ENCODE assay signal across 13 cellular contexts in the genomic region with DNA sequence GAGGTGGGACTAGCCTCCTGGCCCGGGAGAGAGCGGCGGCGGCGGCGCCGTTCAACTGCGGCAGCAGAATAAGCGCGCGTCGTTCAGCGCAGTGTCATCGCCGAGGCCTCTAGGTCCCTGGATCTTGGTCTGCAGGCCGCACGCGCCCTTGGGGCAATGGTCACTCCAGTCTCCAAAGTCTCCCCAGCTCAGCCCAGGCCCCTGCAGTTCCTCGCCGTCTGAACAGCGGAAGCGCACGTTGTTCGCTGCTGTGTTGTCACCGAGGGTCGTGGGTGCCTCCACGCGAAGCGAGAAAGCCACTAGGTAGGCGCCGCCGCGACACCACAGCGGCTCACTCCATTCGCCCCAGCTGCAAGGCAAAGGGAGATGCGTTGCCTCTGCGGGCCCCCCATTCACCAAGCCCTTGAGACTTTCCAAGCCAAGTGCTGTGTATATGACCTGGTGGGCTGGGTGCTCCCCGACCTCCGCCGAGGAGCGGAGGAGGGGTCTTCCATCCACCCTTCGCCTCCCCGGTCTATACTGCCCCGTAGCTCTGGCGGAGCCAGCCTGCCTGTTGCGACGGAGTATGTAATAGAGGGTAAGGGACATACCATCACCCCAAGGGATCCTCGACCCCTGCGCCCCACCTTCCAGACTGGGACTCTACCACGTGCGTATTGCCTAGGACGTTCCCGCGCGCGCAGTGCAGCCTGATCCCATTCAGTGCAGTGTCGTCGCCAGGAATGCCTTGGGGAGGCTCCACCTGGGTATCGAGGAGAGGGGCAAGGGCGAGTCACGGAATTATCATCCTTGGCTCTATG. TPM values are rescaled to one million over a fixed set of nuclear protein-coding genes. Genes with fewer than 3 reads are reported as not detected.
DNase-seq lines count a peak whose midpoint lies in the region; ATAC-seq and TF ChIP-seq lines count a peak whose summit lies in the region.
"Had no signal": no experiment of that assay in that cellular context is flagged by ENCODE, and none has a peak within 500 bp of the region (broad histone marks: within the 10 kb centered on the region; RNA-seq: fewer than 3 reads in every experiment).

No MANE protein-coding gene starts in this region.

- no peak for ATAC-seq in effector memory CD8-positive, alpha-beta T cell (replicated peaks)
- ATAC-seq in HG02763 (IDR thresholded peaks at IDR 0.05; ENCODE audit: unreplicated experiment): no peak
- ATAC-seq: stimulated activated memory B cell treated with anti-CD40 and anti-IgM and Interleukin-4, amounts not matched to agents 10 μg/mL and 1 μg/mL and 100 μg/mL, for 72 hours had no signal

- no peaks in the 10 kb centered on the region for H3K36me3 ChIP-seq in BLaER1 treated with 17β-estradiol and CSF1 and Interleukin-3, amounts not matched to agents 10 nM and 100 nM
- H3K36me3 ChIP-seq in ovary: no peaks in the 10 kb centered on the region

- TF ChIP-seq EP300 in ovary (IDR thresholded peaks at IDR 0.05): no peak

- H3K27me3 Mint-ChIP-seq in HFFc6 (ENCODE audit: insufficient read depth) (peaks cover 29% of the 10 kb centered on the region), progenitor cell of endocrine pancreas (peaks cover 8% of the 10 kb centered on the region)
- H3K27me3 Mint-ChIP-seq in effector memory CD8-positive, alpha-beta T cell: peaks cover 36 to 64% of the 10 kb centered on the region in 2 donors

- H3K36me3 Mint-ChIP-seq in HFFc6 (ENCODE audit: low read depth) (no peaks in the 10 kb centered on the region), progenitor cell of endocrine pancreas (ENCODE audit: insufficient read depth) (no peaks in the 10 kb centered on the region)
- H3K36me3 Mint-ChIP-seq in effector memory CD8-positive, alpha-beta T cell (ENCODE audit: insufficient read depth): peaks cover 4% of the 10 kb centered on the region
- H3K36me3 Mint-ChIP-seq: stimulated activated memory B cell treated with anti-CD40 and anti-IgM and Interleukin-4, amounts not matched to agents 10 μg/mL and 1 μg/mL and 100 μg/mL, for 72 hours had no signal

- TF ChIP-seq CTCF in HFFc6 (IDR thresholded peaks at IDR 0.05): no peak
- TF ChIP-seq CTCF in ovary (IDR thresholded peaks at IDR 0.05): no peak
- TF ChIP-seq CTCF in progenitor cell of endocrine pancreas (IDR thresholded peaks at IDR 0.05; ENCODE audit: unreplicated experiment): no peak

- WGBS in ovary, 3 donors: 8 to 19% (median 9%) methylated on average over 61 of the region's 61 CpGs

- peak overlapping the region in 2 of 11 experiments; percentile 36 to 49; a peak in 3 of 22 replicates for H3K9ac ChIP-seq in BLaER1 treated with 17β-estradiol and CSF1 and Interleukin-3, amounts not matched to agents 10 nM and 100 nM

- intact Hi-C loops in ovary (cut with DNase I): loop anchor here (2.0 to 10.0 kb wide), 6 partner anchors 51 to 269 kb away; a partner anchor contains a TSS

- peaks cover 45 to 80% (median 77%) of the 10 kb centered on the region in 11 experiments for H3K27me3 ChIP-seq in BLaER1 treated with 17β-estradiol and CSF1 and Interleukin-3, amounts not matched to agents 10 nM and 100 nM
- no peaks in the 10 kb centered on the region for H3K27me3 ChIP-seq in ovary

- no peaks in the 10 kb centered on the region for H3K9me3 ChIP-seq in BLaER1 treated with 17β-estradiol and CSF1 and Interleukin-3, amounts not matched to agents 10 nM and 100 nM (replicated peaks in 1 of 11)
- H3K9me3 ChIP-seq in ovary: no peaks in the 10 kb centered on the region

- H3K9me3 Mint-ChIP-seq in HFFc6: no peaks in the 10 kb centered on the region
- H3K9me3 Mint-ChIP-seq in effector memory CD8-positive, alpha-beta T cell: no peaks in the 10 kb centered on the region
- no peaks in the 10 kb centered on the region for H3K9me3 Mint-ChIP-seq in progenitor cell of endocrine pancreas (ENCODE audit: low read depth)
- H3K9me3 Mint-ChIP-seq: stimulated activated memory B cell treated with anti-CD40 and anti-IgM and Interleukin-4, amounts not matched to agents 10 μg/mL and 1 μg/mL and 100 μg/mL, for 72 hours had no signal

- H4K20me1 ChIP-seq in BLaER1 treated with 17β-estradiol and CSF1 and Interleukin-3, amounts not matched to agents 10 nM and 100 nM: peaks cover 0 to 24% (median 9%) of the 10 kb centered on the region in 11 experiments; a peak in 11 of 22 replicates

- peak overlapping the region in 2 of 11 experiments; percentile 7 to 30; a peak in 1 of 22 replicates for H3K27ac ChIP-seq in BLaER1 treated with 17β-estradiol and CSF1 and Interleukin-3, amounts not matched to agents 10 nM and 100 nM
- H3K27ac ChIP-seq in ovary: no peak overlapping the region

- H3K4me1 Mint-ChIP-seq in HFFc6 (ENCODE audit: low read depth) (peaks cover 25% of the 10 kb centered on the region), progenitor cell of endocrine pancreas (ENCODE audit: low read depth) (peaks cover 9% of the 10 kb centered on the region)
- peaks cover 15 to 18% of the 10 kb centered on the region in 2 donors for H3K4me1 Mint-ChIP-seq in effector memory CD8-positive, alpha-beta T cell (ENCODE audit: low read depth in 2 of 2)

- TF ChIP-seq POLR2A in ovary (IDR thresholded peaks at IDR 0.05): no peak

- DNase-seq in HFFc6 (no peak), ovary (no peak), ecto neural progenitor cell (ENCODE audit: low spot score) (no peak), progenitor cell of endocrine pancreas (ENCODE audit: low spot score, unreplicated experiment) (no peak)
- DNase-seq in effector memory CD8-positive, alpha-beta T cell: no peak
- DNase-seq in central memory CD4-positive, alpha-beta T cell: no peak
- DNase-seq: GDM1 had no signal

- peak overlapping the region in 5 of 10 experiments; percentile 23 to 47 (median 27); a peak in 12 of 20 replicates for H3K4me3 ChIP-seq in BLaER1 treated with 17β-estradiol and CSF1 and Interleukin-3, amounts not matched to agents 10 nM and 100 nM
- H3K4me3 ChIP-seq in ovary: peak overlapping the region; percentile 25

- peaks cover 39 to 49% (median 44%) of the 10 kb centered on the region in 10 experiments for H3K4me1 ChIP-seq in BLaER1 treated with 17β-estradiol and CSF1 and Interleukin-3, amounts not matched to agents 10 nM and 100 nM
- peaks cover 11% of the 10 kb centered on the region for H3K4me1 ChIP-seq in ovary (ENCODE audit: insufficient read depth)

- H3K27ac Mint-ChIP-seq in HFFc6: no peak overlapping the region
- no peak overlapping the region for H3K27ac Mint-ChIP-seq in effector memory CD8-positive, alpha-beta T cell
- H3K27ac Mint-ChIP-seq in progenitor cell of endocrine pancreas: no peak overlapping the region
- H3K27ac Mint-ChIP-seq: stimulated activated memory B cell treated with anti-CD40 and anti-IgM and Interleukin-4, amounts not matched to agents 10 μg/mL and 1 μg/mL and 100 μg/mL, for 72 hours had no signal

- H3K4me2 ChIP-seq in BLaER1 treated with 17β-estradiol and CSF1 and Interleukin-3, amounts not matched to agents 10 nM and 100 nM: peak overlapping the region; percentile 28 to 100 (median 51); a peak in 17 of 22 replicates

- H3K4me3 Mint-ChIP-seq in HFFc6: peak overlapping the region; percentile 85
- H3K4me3 Mint-ChIP-seq in effector memory CD8-positive, alpha-beta T cell: peak overlapping the region; percentile 31 to 33
- H3K4me3 Mint-ChIP-seq in progenitor cell of endocrine pancreas (ENCODE audit: low read depth): no peak overlapping the region
- H3K4me3 Mint-ChIP-seq: stimulated activated memory B cell treated with anti-CD40 and anti-IgM and Interleukin-4, amounts not matched to agents 10 μg/mL and 1 μg/mL and 100 μg/mL, for 72 hours had no signal

RNA-seq across cellular contexts. Expression of a gene that starts 0.7 kb away (rescaled TPM):
- under 1 TPM in 3 of 6 experiments, not detected in 3; 0.23 to 0.34 (median 0.31) TPM for total RNA-seq in HFFc6 (2021; fragmentation: NEBNext Ultra II Directional; extraction: Animal tissue kit (Norgen Biotek cat#: 25700))
- total RNA-seq in ovary (1 to 10 TPM in 5 of 7 donors, under 1 TPM in 2; 0.69 to 3.5 (median 1.3) TPM), progenitor cell of endocrine pancreas (1.3 and 2.0 TPM in 2 replicates)
- polyA plus RNA-seq in ovary: 1 to 10 TPM in 1 of 2 donors, not detected in 1; 1.1 TPM
- total RNA-seq: bronchial epithelial cell, renal cortical epithelial cell had no signal

RNA-seq across cellular contexts. Expression of a gene that starts 3.3 kb away (rescaled TPM):
- not detected for total RNA-seq in HFFc6 (2021; fragmentation: NEBNext Ultra II Directional; extraction: Animal tissue kit (Norgen Biotek cat#: 25700))
- total RNA-seq in ovary: not detected
- polyA plus RNA-seq in ovary: not detected
- total RNA-seq in progenitor cell of endocrine pancreas: 4.0 and 4.1 TPM in 2 replicates
- total RNA-seq: bronchial epithelial cell, LHCN-M2, renal cortical epithelial cell had no signal

RNA-seq across cellular contexts. Expression of a gene that starts 10.5 kb away (rescaled TPM):
- 100 to 1,000 TPM; 216 to 280 (median 237) TPM for total RNA-seq in HFFc6 (2021; fragmentation: NEBNext Ultra II Directional; extraction: Animal tissue kit (Norgen Biotek cat#: 25700))
- 100 to 1,000 TPM in 1 of 7 donors, 10 to 100 TPM in 6; 74.6 to 123 (median 87.9) TPM for total RNA-seq in ovary
- polyA plus RNA-seq in ovary: 100 to 1,000 TPM in 1 of 2 donors, 10 to 100 TPM in 1; 87.8 to 111 TPM
- 126 and 137 TPM in 2 replicates for total RNA-seq in progenitor cell of endocrine pancreas

RNA-seq across cellular contexts. Expression of a gene that starts 13.8 kb away (rescaled TPM):
- total RNA-seq in HFFc6 (2021; fragmentation: NEBNext Ultra II Directional; extraction: Animal tissue kit (Norgen Biotek cat#: 25700)): not detected
- total RNA-seq in ovary: under 1 TPM in 2 of 7 donors, not detected in 5; 0.31 to 0.83 TPM
- not detected for polyA plus RNA-seq in ovary
- total RNA-seq in progenitor cell of endocrine pancreas: 0.44 and 0.57 TPM in 2 replicates
- total RNA-seq: bronchial epithelial cell, LHCN-M2, renal cortical epithelial cell had no signal
